In genomic region chr2:164595031-164595430, GRCh38 we compare ENCODE assay signal across 21 cellular contexts. TPM values are rescaled to one million over a fixed set of nuclear protein-coding genes. Genes with fewer than 3 reads are reported as not detected.
A peak's percentile ranks its signal among the peaks of the same experiment; 100 is the strongest.
DNase-seq lines count a peak whose midpoint lies in the region; ATAC-seq and TF ChIP-seq lines count a peak whose summit lies in the region.
"Had no signal": no experiment of that assay in that cellular context is flagged by ENCODE, and none has a peak within 500 bp of the region (broad histone marks: within the 10 kb centered on the region; RNA-seq: fewer than 3 reads in every experiment).

No MANE protein-coding gene starts in this region.

- H3K27ac Mint-ChIP-seq in WTC11 (peak overlapping the region; percentile 6; the same call in 1 of the 2 replicates), neural progenitor cell (no peak overlapping the region)
- H3K27ac Mint-ChIP-seq: CD14-positive monocyte; CD8-positive, alpha-beta T cell; GM23338; HFFc6 had no signal

- H3K9me3 Mint-ChIP-seq in WTC11 (peaks cover 14% of the 10 kb centered on the region), neural progenitor cell (peaks cover 4% of the 10 kb centered on the region)

- no peak overlapping the region for H2AFZ ChIP-seq in neural progenitor cell (replicated peaks)
- H2AFZ ChIP-seq: GM23338 had no signal

- no peak overlapping the region for H3K9ac ChIP-seq in neural progenitor cell
- H3K9ac ChIP-seq: BLaER1 had no signal

- in situ Hi-C loops in GM13977 (cut with MboI; ENCODE audit: low pct_unique_long_range_greater_than_20kb, low sequenced_read_pairs, unreplicated experiment): no loop called here

- no peak overlapping the region for H3K4me2 ChIP-seq in neural progenitor cell
- H3K4me2 ChIP-seq: A549, BLaER1, GM23338 had no signal

- H3K4me3 ChIP-seq in AG10803 (ENCODE audit: low read length): no peak overlapping the region
- H3K4me3 ChIP-seq in neural progenitor cell: no peak overlapping the region
- H3K4me3 ChIP-seq: A549, BLaER1, GM12878, GM23338 had no signal

- no peaks in the 10 kb centered on the region for H3K27me3 ChIP-seq in neural progenitor cell
- H3K27me3 ChIP-seq: BLaER1 had no signal

- no peaks in the 10 kb centered on the region for H4K20me1 ChIP-seq in neural progenitor cell (ENCODE audit: low read depth)
- H4K20me1 ChIP-seq: BLaER1 had no signal

- no peak for TF ChIP-seq CTCF in AG10803 (conservative IDR thresholded peaks at IDR 0.05; ENCODE audit: low read length)
- TF ChIP-seq CTCF in WTC11 (IDR thresholded peaks at IDR 0.05): no peak
- no peak for TF ChIP-seq CTCF in neural progenitor cell (IDR thresholded peaks at IDR 0.05)
- no peak for TF ChIP-seq CTCF in GM13977 (IDR thresholded peaks at IDR 0.05; ENCODE audit: extremely low read depth, insufficient read depth, missing control alignments)

- H3K27ac ChIP-seq in neural progenitor cell: peak overlapping the region; percentile 43
- H3K27ac ChIP-seq: 22Rv1, A549, BLaER1 had no signal

- H3F3A ChIP-seq in neural progenitor cell (ENCODE audit: low read depth): peaks cover 10% of the 10 kb centered on the region

- no peaks in the 10 kb centered on the region for H3K79me2 ChIP-seq in neural progenitor cell (ENCODE audit: low read depth)

- no peaks in the 10 kb centered on the region for H3K9me3 ChIP-seq in neural progenitor cell (ENCODE audit: low read depth)

- CTCF ChIA-PET in WTC11 (lab: Charles Lee): interaction anchor here (2.2 kb wide), 1 partner anchor 35 kb away, joined by 6 read pairs; no protein-coding TSS in a partner anchor

- H3K4me1 Mint-ChIP-seq in WTC11 (peaks cover 20% of the 10 kb centered on the region), neural progenitor cell (no peaks in the 10 kb centered on the region)

- H3K4me3 Mint-ChIP-seq in WTC11: no peak overlapping the region
- no peak overlapping the region for H3K4me3 Mint-ChIP-seq in neural progenitor cell
- H3K4me3 Mint-ChIP-seq: CD14-positive monocyte; CD8-positive, alpha-beta T cell; GM23338; HFFc6 had no signal

- H3K36me3 ChIP-seq in neural progenitor cell: no peaks in the 10 kb centered on the region
- H3K36me3 ChIP-seq: BLaER1 had no signal

- POLR2A ChIA-PET in WTC11 (lab: Charles Lee): no interaction called here

- H3K4me1 ChIP-seq in neural progenitor cell: peaks cover 13% of the 10 kb centered on the region
- H3K4me1 ChIP-seq: BLaER1 had no signal

- ATAC-seq in WTC11 (no peak), GM18861 (IDR thresholded peaks at IDR 0.05; ENCODE audit: unreplicated experiment) (no peak)
- ATAC-seq: A549; CD8-positive, alpha-beta T cell; GM12878; GM23338; HCT116 had no signal

- H3K27me3 Mint-ChIP-seq in WTC11 (ENCODE audit: low read depth) (no peaks in the 10 kb centered on the region), neural progenitor cell (ENCODE audit: insufficient read depth, low read depth) (no peaks in the 10 kb centered on the region)

- peaks cover 11% of the 10 kb centered on the region for H3K36me3 Mint-ChIP-seq in WTC11
- H3K36me3 Mint-ChIP-seq in neural progenitor cell: no peaks in the 10 kb centered on the region
- H3K36me3 Mint-ChIP-seq: CD14-positive monocyte; CD8-positive, alpha-beta T cell had no signal

- DNase-seq in AG10803 (ENCODE audit: low read depth) (peak; percentile 18), WTC11 (ENCODE audit: low spot score) (no peak), fibroblast of gingiva (ENCODE audit: low read depth) (peak; percentile 75), neural progenitor cell (ENCODE audit: low spot score) (no peak), foreskin melanocyte (no peak), NCI-H2196 treated with DMSO at 0.1 percent for 48 hours (lab: John Stamatoyannopoulos, UW; ENCODE audit: unreplicated experiment) (no peak), GM13977 (ENCODE audit: low spot score) (no peak)
- DNase-seq: Calu3; CD8-positive, alpha-beta T cell; DMS79 treated with DMSO at 0.1 percent for 48 hours; EL; HFFc6; IMR-90 had no signal

TF ChIP-seq in WTC11, 78 proteins besides CTCF, POLR2A, EP300 and RAD21 (continues in another document):
- TF ChIP-seq PREB (CRISPR knock-in tag; IDR thresholded peaks at IDR 0.05; ENCODE audit: borderline replicate concordance) (no peak), ZNF532 (CRISPR knock-in tag; IDR thresholded peaks at IDR 0.05; ENCODE audit: borderline replicate concordance) (no peak), IRF2 (CRISPR knock-in tag; IDR thresholded peaks at IDR 0.05; ENCODE audit: borderline replicate concordance, low read depth) (no peak), ZNF512 (CRISPR knock-in tag; IDR thresholded peaks at IDR 0.05; ENCODE audit: borderline replicate concordance) (no peak), CREM (CRISPR knock-in tag; IDR thresholded peaks at IDR 0.05) (no peak), FOXJ3 (CRISPR knock-in tag; IDR thresholded peaks at IDR 0.05; ENCODE audit: borderline replicate concordance) (no peak), ZNF219 (CRISPR knock-in tag; IDR thresholded peaks at IDR 0.05; ENCODE audit: borderline replicate concordance) (no peak), ZMAT4 (CRISPR knock-in tag; IDR thresholded peaks at IDR 0.05) (no peak), ATF6 (CRISPR knock-in tag; IDR thresholded peaks at IDR 0.05) (no peak), ZNF232 (CRISPR knock-in tag; IDR thresholded peaks at IDR 0.05) (no peak)

RNA-seq across cellular contexts. Expression of gene GRB14, which starts 26.3 kb away (rescaled TPM):
- total RNA-seq in WTC11 (2021): 14.9 to 17.2 TPM (median 17.2 TPM) in 3 replicates
- total RNA-seq in neural progenitor cell (ENCODE audit: low replicate concordance): 3.4 and 4.5 TPM in 2 replicates
- total RNA-seq: CD8-positive, alpha-beta T cell; GM12878; IMR-90 had no signal

Comparison
In these comparisons a context has a peak if more than half of its experiments do, and no peak if none do; other contexts are left out.
1. DNase-seq: peak in AG10803 (single experiment) and fibroblast of gingiva (single experiment); none in WTC11 (single experiment), neural progenitor cell (single experiment), foreskin melanocyte (single experiment), NCI-H2196 treated with DMSO at 0.1 percent for 48 hours (single experiment) and GM13977 (single experiment).